Comparison of ENCODE assay signal across 1 cellular context in the genomic region with DNA sequence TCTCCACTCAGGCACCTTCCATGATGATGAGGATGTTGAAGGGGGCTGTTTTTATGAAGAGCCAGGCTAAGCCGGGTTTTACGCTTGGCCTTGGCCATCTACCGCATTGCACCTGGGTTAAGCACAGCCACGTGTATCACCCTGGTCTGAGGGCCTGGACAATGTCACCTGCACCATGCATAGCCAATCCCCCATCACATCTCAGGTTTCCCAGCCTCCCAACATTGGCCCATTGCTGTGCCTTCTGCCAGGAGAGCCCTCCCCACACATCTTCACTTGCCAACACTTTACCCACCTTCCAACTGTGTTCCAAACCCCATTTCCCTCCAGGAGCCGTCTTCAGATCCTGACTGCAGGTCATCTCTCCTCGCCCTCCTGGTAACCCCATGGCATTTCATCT.
TF ChIP-seq lines count a peak whose summit lies in the region.

No MANE protein-coding gene starts in this region.

TF ChIP-seq in H1, 55 proteins besides CTCF, POLR2A, EP300 and RAD21:
- TF ChIP-seq, protein P1, sequence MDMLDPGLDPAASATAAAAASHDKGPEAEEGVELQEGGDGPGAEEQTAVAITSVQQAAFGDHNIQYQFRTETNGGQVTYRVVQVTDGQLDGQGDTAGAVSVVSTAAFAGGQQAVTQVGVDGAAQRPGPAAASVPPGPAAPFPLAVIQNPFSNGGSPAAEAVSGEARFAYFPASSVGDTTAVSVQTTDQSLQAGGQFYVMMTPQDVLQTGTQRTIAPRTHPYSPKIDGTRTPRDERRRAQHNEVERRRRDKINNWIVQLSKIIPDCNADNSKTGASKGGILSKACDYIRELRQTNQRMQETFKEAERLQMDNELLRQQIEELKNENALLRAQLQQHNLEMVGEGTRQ (IDR thresholded peaks at IDR 0.05; ENCODE audit: low read length): no peak
- TF ChIP-seq BRCA1 (IDR thresholded peaks at IDR 0.05; ENCODE audit: low read depth, low read length) (no peak), ASH2L (IDR thresholded peaks at IDR 0.05; ENCODE audit: low read length) (no peak), SUZ12 (IDR thresholded peaks at IDR 0.05; ENCODE audit: low read length) (no peak), BACH1 (IDR thresholded peaks at IDR 0.05; ENCODE audit: low read length) (no peak), SAP30 (IDR thresholded peaks at IDR 0.05; ENCODE audit: insufficient read depth, insufficient replicate concordance, low read length) (no peak), RXRA (IDR thresholded peaks at IDR 0.05; ENCODE audit: insufficient read depth, low read depth, low read length) (no peak), SP4 (IDR thresholded peaks at IDR 0.05; ENCODE audit: low read length) (no peak), PHF8 (conservative IDR thresholded peaks at IDR 0.05; ENCODE audit: low read depth, low read length) (no peak), CBX5 (IDR thresholded peaks at IDR 0.05; ENCODE audit: low read depth, low read length) (no peak), SIRT6 (IDR thresholded peaks at IDR 0.05; ENCODE audit: low read length) (no peak), CEBPB (IDR thresholded peaks at IDR 0.05; ENCODE audit: low read depth, low read length) (no peak), NANOG (IDR thresholded peaks at IDR 0.05; ENCODE audit: insufficient read depth, low read depth, low read length, poor library complexity, severe bottlenecking) (no peak), FOSL1 (IDR thresholded peaks at IDR 0.05; ENCODE audit: insufficient read depth, low read depth, low read length) (no peak), CBX8 (IDR thresholded peaks at IDR 0.05; ENCODE audit: borderline replicate concordance, low read depth, low read length) (no peak), TAF1 (IDR thresholded peaks at IDR 0.05; ENCODE audit: low read depth, low read length) (no peak), CHD1 (IDR thresholded peaks at IDR 0.05; ENCODE audit: low read depth, low read length) (no peak), BCL11A (IDR thresholded peaks at IDR 0.05; ENCODE audit: low read depth in 2 of 2, low read length in 2 of 2) (no peak), GABPA (IDR thresholded peaks at IDR 0.05; ENCODE audit: borderline replicate concordance, insufficient read depth, low read length) (no peak)
- TF ChIP-seq, protein P2, sequence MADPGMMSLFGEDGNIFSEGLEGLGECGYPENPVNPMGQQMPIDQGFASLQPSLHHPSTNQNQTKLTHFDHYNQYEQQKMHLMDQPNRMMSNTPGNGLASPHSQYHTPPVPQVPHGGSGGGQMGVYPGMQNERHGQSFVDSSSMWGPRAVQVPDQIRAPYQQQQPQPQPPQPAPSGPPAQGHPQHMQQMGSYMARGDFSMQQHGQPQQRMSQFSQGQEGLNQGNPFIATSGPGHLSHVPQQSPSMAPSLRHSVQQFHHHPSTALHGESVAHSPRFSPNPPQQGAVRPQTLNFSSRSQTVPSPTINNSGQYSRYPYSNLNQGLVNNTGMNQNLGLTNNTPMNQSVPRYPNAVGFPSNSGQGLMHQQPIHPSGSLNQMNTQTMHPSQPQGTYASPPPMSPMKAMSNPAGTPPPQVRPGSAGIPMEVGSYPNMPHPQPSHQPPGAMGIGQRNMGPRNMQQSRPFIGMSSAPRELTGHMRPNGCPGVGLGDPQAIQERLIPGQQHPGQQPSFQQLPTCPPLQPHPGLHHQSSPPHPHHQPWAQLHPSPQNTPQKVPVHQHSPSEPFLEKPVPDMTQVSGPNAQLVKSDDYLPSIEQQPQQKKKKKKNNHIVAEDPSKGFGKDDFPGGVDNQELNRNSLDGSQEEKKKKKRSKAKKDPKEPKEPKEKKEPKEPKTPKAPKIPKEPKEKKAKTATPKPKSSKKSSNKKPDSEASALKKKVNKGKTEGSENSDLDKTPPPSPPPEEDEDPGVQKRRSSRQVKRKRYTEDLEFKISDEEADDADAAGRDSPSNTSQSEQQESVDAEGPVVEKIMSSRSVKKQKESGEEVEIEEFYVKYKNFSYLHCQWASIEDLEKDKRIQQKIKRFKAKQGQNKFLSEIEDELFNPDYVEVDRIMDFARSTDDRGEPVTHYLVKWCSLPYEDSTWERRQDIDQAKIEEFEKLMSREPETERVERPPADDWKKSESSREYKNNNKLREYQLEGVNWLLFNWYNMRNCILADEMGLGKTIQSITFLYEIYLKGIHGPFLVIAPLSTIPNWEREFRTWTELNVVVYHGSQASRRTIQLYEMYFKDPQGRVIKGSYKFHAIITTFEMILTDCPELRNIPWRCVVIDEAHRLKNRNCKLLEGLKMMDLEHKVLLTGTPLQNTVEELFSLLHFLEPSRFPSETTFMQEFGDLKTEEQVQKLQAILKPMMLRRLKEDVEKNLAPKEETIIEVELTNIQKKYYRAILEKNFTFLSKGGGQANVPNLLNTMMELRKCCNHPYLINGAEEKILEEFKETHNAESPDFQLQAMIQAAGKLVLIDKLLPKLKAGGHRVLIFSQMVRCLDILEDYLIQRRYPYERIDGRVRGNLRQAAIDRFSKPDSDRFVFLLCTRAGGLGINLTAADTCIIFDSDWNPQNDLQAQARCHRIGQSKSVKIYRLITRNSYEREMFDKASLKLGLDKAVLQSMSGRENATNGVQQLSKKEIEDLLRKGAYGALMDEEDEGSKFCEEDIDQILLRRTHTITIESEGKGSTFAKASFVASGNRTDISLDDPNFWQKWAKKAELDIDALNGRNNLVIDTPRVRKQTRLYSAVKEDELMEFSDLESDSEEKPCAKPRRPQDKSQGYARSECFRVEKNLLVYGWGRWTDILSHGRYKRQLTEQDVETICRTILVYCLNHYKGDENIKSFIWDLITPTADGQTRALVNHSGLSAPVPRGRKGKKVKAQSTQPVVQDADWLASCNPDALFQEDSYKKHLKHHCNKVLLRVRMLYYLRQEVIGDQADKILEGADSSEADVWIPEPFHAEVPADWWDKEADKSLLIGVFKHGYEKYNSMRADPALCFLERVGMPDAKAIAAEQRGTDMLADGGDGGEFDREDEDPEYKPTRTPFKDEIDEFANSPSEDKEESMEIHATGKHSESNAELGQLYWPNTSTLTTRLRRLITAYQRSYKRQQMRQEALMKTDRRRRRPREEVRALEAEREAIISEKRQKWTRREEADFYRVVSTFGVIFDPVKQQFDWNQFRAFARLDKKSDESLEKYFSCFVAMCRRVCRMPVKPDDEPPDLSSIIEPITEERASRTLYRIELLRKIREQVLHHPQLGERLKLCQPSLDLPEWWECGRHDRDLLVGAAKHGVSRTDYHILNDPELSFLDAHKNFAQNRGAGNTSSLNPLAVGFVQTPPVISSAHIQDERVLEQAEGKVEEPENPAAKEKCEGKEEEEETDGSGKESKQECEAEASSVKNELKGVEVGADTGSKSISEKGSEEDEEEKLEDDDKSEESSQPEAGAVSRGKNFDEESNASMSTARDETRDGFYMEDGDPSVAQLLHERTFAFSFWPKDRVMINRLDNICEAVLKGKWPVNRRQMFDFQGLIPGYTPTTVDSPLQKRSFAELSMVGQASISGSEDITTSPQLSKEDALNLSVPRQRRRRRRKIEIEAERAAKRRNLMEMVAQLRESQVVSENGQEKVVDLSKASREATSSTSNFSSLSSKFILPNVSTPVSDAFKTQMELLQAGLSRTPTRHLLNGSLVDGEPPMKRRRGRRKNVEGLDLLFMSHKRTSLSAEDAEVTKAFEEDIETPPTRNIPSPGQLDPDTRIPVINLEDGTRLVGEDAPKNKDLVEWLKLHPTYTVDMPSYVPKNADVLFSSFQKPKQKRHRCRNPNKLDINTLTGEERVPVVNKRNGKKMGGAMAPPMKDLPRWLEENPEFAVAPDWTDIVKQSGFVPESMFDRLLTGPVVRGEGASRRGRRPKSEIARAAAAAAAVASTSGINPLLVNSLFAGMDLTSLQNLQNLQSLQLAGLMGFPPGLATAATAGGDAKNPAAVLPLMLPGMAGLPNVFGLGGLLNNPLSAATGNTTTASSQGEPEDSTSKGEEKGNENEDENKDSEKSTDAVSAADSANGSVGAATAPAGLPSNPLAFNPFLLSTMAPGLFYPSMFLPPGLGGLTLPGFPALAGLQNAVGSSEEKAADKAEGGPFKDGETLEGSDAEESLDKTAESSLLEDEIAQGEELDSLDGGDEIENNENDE (IDR thresholded peaks at IDR 0.05; ENCODE audit: insufficient replicate concordance, low read length): no peak
